Comparison of ENCODE assay signal across 14 cellular contexts in the genomic region with DNA sequence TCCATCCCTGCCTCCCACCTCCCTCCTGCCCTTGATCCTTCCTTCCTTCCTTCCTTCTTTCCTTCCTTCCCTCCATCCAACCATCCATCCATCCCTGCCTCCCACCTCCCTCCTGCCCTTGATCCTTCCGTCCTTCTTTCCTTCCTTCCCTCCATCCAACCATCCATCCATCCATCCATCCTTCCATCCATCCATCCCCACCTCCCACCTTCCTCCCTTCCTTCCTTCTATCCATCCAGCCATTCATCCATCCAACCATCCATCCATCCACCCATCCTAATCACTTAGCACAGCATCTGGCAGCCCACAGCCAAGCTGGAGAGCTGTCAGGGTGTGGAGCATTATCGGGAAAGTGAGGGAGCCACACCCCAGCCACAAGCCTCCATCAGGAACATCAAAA. TPM values are rescaled to one million over a fixed set of nuclear protein-coding genes. Genes with fewer than 3 reads are reported as not detected.
DNase-seq lines count a peak whose midpoint lies in the region; ATAC-seq, FAIRE-seq and TF ChIP-seq lines count a peak whose summit lies in the region.
"Had no signal": no experiment of that assay in that cellular context is flagged by ENCODE, and none has a peak within 500 bp of the region (broad histone marks: within the 10 kb centered on the region; RNA-seq: fewer than 3 reads in every experiment).

No MANE protein-coding gene starts in this region.

- FAIRE-seq in urothelium cell line (lab: Jason Lieb, UNC): peak; percentile 93

- H3K27ac Mint-ChIP-seq in endothelial cell (ENCODE audit: unreplicated experiment): peak overlapping the region; percentile 42
- H3K27ac Mint-ChIP-seq: GM23338, H9 had no signal

- peaks cover 3% of the 10 kb centered on the region for H3K36me3 Mint-ChIP-seq in endothelial cell (ENCODE audit: low read depth, unreplicated experiment)
- H3K36me3 Mint-ChIP-seq: CD4-positive, CD25-positive, alpha-beta regulatory T cell had no signal

- no peak overlapping the region for H3K4me3 Mint-ChIP-seq in endothelial cell (ENCODE audit: unreplicated experiment)
- H3K4me3 Mint-ChIP-seq: CD4-positive, CD25-positive, alpha-beta regulatory T cell; GM23338; H9 had no signal

- H3K27me3 Mint-ChIP-seq in endothelial cell (ENCODE audit: unreplicated experiment): no peaks in the 10 kb centered on the region
- H3K27me3 Mint-ChIP-seq: CD4-positive, CD25-positive, alpha-beta regulatory T cell had no signal

- peaks cover 21% of the 10 kb centered on the region for H3K4me1 Mint-ChIP-seq in endothelial cell (ENCODE audit: unreplicated experiment)
- H3K4me1 Mint-ChIP-seq: GM23338 had no signal

- ATAC-seq in Right ventricle myocardium superior (ENCODE audit: poor library complexity): no peak
- ATAC-seq in GM19463 (IDR thresholded peaks at IDR 0.05; ENCODE audit: unreplicated experiment): no peak
- ATAC-seq: GM23338 had no signal

- peak; percentile 5 for DNase-seq in Right ventricle myocardium superior
- DNase-seq in cardiac septum (ENCODE audit: low spot score): no peak
- DNase-seq in endothelial cell (ENCODE audit: low spot score): no peak
- DNase-seq in posterior vena cava (ENCODE audit: low spot score): peak; percentile 36
- DNase-seq in urothelium cell line (ENCODE audit: low spot score): no peak
- no peak for DNase-seq in NCI-H345 treated with DMSO at 0.1 percent for 48 hours (lab: John Stamatoyannopoulos, UW; ENCODE audit: unreplicated experiment)
- no peak for DNase-seq in NCI-H1930 (lab: John Stamatoyannopoulos, UW)
- DNase-seq: 8988T; AML-193; CD4-positive, CD25-positive, alpha-beta regulatory T cell; DMS 273 treated with DMSO at 0.1 percent for 48 hours; H9 had no signal

- TF ChIP-seq CTCF in endothelial cell (IDR thresholded peaks at IDR 0.05; ENCODE audit: unreplicated experiment): no peak

- intact Hi-C loops in Right ventricle myocardium superior (cut with DNase I): no loop called here
- intact Hi-C loops in cardiac septum (cut with DNase I): no loop called here
- intact Hi-C loops in posterior vena cava (cut with DNase I): no loop called here

- H3K9me3 Mint-ChIP-seq in endothelial cell (ENCODE audit: unreplicated experiment): no peaks in the 10 kb centered on the region

RNA-seq across cellular contexts. Expression of a gene that starts 54.5 kb away (rescaled TPM):
- total RNA-seq in Right ventricle myocardium superior (19.5 TPM), cardiac septum (23.4 TPM), endothelial cell (ENCODE audit: unreplicated experiment) (13.1 TPM), posterior vena cava (10 to 100 TPM; 23.6 to 37.2 TPM)

RNA-seq across cellular contexts. Expression of a gene that starts 56.9 kb away (rescaled TPM):
- total RNA-seq in Right ventricle myocardium superior (10.4 TPM), cardiac septum (10.5 TPM), endothelial cell (ENCODE audit: unreplicated experiment) (38.0 TPM), posterior vena cava (10 to 100 TPM; 22.0 to 25.4 TPM)

Comparison
In these comparisons a context has a peak if more than half of its experiments do, and no peak if none do; other contexts are left out.
1. DNase-seq: peak in Right ventricle myocardium superior (single experiment) and posterior vena cava (single experiment); none in cardiac septum (single experiment), endothelial cell (single experiment), urothelium cell line (single experiment), NCI-H345 treated with DMSO at 0.1 percent for 48 hours (single experiment) and NCI-H1930 (0 of 2).